ENCODE assay signal across 9 cellular contexts in the genomic region with DNA sequence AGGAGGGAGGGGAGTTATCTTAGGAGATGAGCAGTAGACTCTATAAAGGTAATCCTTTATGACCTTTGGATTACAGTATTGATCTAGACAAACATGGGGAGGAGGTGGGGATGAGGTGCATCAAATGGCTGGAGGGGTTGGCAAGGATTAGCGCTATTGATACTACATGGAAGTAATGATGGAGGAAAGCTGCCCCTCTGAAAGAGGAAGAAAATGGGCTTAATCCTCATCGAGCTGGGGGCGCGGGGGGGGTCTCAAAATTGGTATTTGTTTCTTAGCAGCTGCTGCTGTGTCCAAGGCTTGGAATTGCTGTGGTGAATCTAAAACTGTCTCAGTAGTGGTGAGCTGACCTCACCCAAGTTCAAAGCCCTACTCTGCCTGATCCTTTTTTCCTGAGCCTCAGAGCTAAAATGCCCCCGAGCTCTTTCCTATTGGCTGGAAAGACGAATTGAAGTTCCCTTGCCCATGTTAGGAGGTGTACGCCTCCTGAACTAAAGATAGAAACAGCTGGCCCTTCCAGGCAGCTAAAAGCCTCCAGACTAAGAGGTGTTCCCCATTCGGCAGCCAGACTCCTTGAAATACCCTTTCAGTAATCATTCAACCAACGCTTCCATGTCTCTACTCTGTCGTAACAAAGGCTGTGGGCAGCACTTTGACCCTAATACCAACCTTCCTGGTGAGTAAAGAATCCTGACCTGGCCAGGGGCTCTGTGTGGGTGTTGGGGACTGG. TPM values are rescaled to one million over a fixed set of nuclear protein-coding genes. Genes with fewer than 3 reads are reported as not detected.
DNase-seq lines count a peak whose midpoint lies in the region; ATAC-seq and TF ChIP-seq lines count a peak whose summit lies in the region.
"Had no signal": no experiment of that assay in that cellular context is flagged by ENCODE, and none has a peak within 500 bp of the region (broad histone marks: within the 10 kb centered on the region; RNA-seq: fewer than 3 reads in every experiment).

A gene (plus strand): TSS at position 556 of the 730 bp plus-strand sequence. CDS start 57 bp downstream, at position 613.

- in situ Hi-C loops in IMR-90 (cut with MboI; ENCODE audit: low sequenced_read_pairs) = no loop called here

- peaks cover 3% of the 10 kb centered on the region; the same call in 1 of the 2 replicates for H3K9me1 ChIP-seq in IMR-90 (ENCODE audit: insufficient read depth, low read length)

- H2BK120ac ChIP-seq in IMR-90 (ENCODE audit: low read depth, low read length) (no peak within 1 kb of the TSS), mesendoderm (ENCODE audit: low read depth, low read length) (no peak within 1 kb of the TSS)

- H3K4me2 ChIP-seq in BLaER1 treated with 17β-estradiol and CSF1 and Interleukin-3, amounts not matched to agents 10 nM and 100 nM = peak within 1 kb of the TSS in 7 of 11 experiments; percentile 26 to 74 (median 64); a peak in 14 of 22 replicates
- H3K4me2 ChIP-seq in IMR-90 (ENCODE audit: low read depth, low read length) (no peak within 1 kb of the TSS), mesendoderm (ENCODE audit: low read length) (no peak within 1 kb of the TSS)

- H3K79me1 ChIP-seq in IMR-90 (ENCODE audit: low read depth in 1 of 2, low read length in 2 of 2) (peaks cover 12 to 19% of the 10 kb centered on the region in 2 experiments), mesendoderm (ENCODE audit: low read length) (no peaks in the 10 kb centered on the region)

- H3K23ac ChIP-seq in IMR-90 (ENCODE audit: low read depth, low read length) (no peak within 1 kb of the TSS), mesendoderm (ENCODE audit: low read length) (no peak within 1 kb of the TSS)

- H3K36me3 ChIP-seq in BLaER1 treated with 17β-estradiol and CSF1 and Interleukin-3, amounts not matched to agents 10 nM and 100 nM = peaks cover 49 to 85% (median 69%) of the 10 kb centered on the region in 11 experiments
- H3K36me3 ChIP-seq in IMR-90 (ENCODE audit: control insufficient read depth, insufficient read depth, low read length) (peaks cover 29% of the 10 kb centered on the region), mesendoderm (ENCODE audit: control insufficient read depth, insufficient read depth, low read length) (peaks cover 11% of the 10 kb centered on the region)

- POLR2A ChIA-PET in IMR-90 (lab: Charles Lee; ENCODE audit: unreplicated experiment) = no interaction called here

- peak within 1 kb of the TSS; percentile 23 for H2AK9ac ChIP-seq in IMR-90 (replicated peaks; ENCODE audit: low read depth, low read length, poor library complexity)

- intact Hi-C loops in IMR-90 (cut with micrococcal nuclease) = no loop called here

- H3K14ac ChIP-seq in IMR-90 (replicated peaks; ENCODE audit: low read depth, low read length) = 0 out of 2 replicates have a peak within 1 kb of the TSS, but pooled peaks have one; percentile 17

- H3K56ac ChIP-seq in IMR-90 (ENCODE audit: extremely low read depth, insufficient read depth, low read length) = no peak within 1 kb of the TSS; the same call in 1 of the 2 replicates
- no peak within 1 kb of the TSS for H3K56ac ChIP-seq in mesendoderm (ENCODE audit: low read length)

- 100% methylated on average over 1 of the region's 10 CpGs; no CpG with 5 or more reads in 1 of the 2 experiments for WGBS in IMR-90 (ENCODE audit: extremely low coverage in 2 of 2, insufficient read length in 1 of 2), 2 experiments
- WGBS in mesendoderm (ENCODE audit: extremely low coverage, insufficient coverage, low lambda C conversion rate) = no CpG with 5 or more reads among the region's 10 CpGs

- ATAC-seq in IMR-90 (ENCODE audit: low read depth) (peak; percentile 68), HG03442 (IDR thresholded peaks at IDR 0.05; ENCODE audit: unreplicated experiment) (no peak)

- dilution Hi-C loops in IMR-90 (cut with HindIII; ENCODE audit: low sequenced_read_pairs, unreplicated experiment) = no loop called here

- CTCF ChIA-PET in IMR-90 (lab: Yijun Ruan, JAX) = interaction anchor here (0.7 kb wide), 1 partner anchor 8 kb away, joined by 3 read pairs; no protein-coding TSS in a partner anchor

- H3K4me1 ChIP-seq in BLaER1 treated with 17β-estradiol and CSF1 and Interleukin-3, amounts not matched to agents 10 nM and 100 nM = peaks cover 0 to 36% (median 25%) of the 10 kb centered on the region in 10 experiments; a peak in 14 of 20 replicates
- H3K4me1 ChIP-seq in IMR-90 (ENCODE audit: control insufficient read depth, insufficient read depth, low read length) (no peaks in the 10 kb centered on the region), mesendoderm (ENCODE audit: control insufficient read depth, low read depth, low read length) (no peaks in the 10 kb centered on the region)

- no peak for TF ChIP-seq RAD21 in IMR-90 (IDR thresholded peaks at IDR 0.05; ENCODE audit: low read length)

- no peak within 1 kb of the TSS for H2BK20ac ChIP-seq in IMR-90 (ENCODE audit: low read depth, low read length)

- H3K4ac ChIP-seq in IMR-90 (ENCODE audit: low read depth, low read length) = peak within 1 kb of the TSS; percentile 33
- H3K4ac ChIP-seq in mesendoderm (ENCODE audit: low read depth, low read length) = no peak within 1 kb of the TSS

- H2AK5ac ChIP-seq in IMR-90 (ENCODE audit: low read depth, low read length) = no peak within 1 kb of the TSS; the same call in 1 of the 2 replicates
- H2AK5ac ChIP-seq in mesendoderm (ENCODE audit: low read length) = no peak within 1 kb of the TSS

- H2AFZ ChIP-seq in IMR-90 (replicated peaks; ENCODE audit: low read length, poor library complexity) = no peak within 1 kb of the TSS

- H2BK15ac ChIP-seq in IMR-90 (ENCODE audit: low read depth, low read length) (no peak within 1 kb of the TSS), mesendoderm (replicated peaks; ENCODE audit: low read depth) (no peak within 1 kb of the TSS)

- no peak within 1 kb of the TSS for H3K4me3 ChIP-seq in BLaER1 treated with 17β-estradiol and CSF1 and Interleukin-3, amounts not matched to agents 10 nM and 100 nM
- H3K4me3 ChIP-seq in IMR-90 (ENCODE audit: insufficient read depth, low read depth, low read length) = no peak within 1 kb of the TSS
- H3K4me3 ChIP-seq in mesendoderm (ENCODE audit: low read length) = no peak within 1 kb of the TSS

- no peak for TF ChIP-seq POLR2A in IMR-90 (IDR thresholded peaks at IDR 0.05; ENCODE audit: low read depth, low read length)

- H3K27me3 ChIP-seq in BLaER1 treated with 17β-estradiol and CSF1 and Interleukin-3, amounts not matched to agents 10 nM and 100 nM = peaks cover 57 to 99% (median 94%) of the 10 kb centered on the region in 11 experiments
- no peaks in the 10 kb centered on the region for H3K27me3 ChIP-seq in IMR-90 (ENCODE audit: control insufficient read depth, insufficient read depth, low read length)
- no peaks in the 10 kb centered on the region for H3K27me3 ChIP-seq in mesendoderm (ENCODE audit: insufficient read depth, low read length, poor library complexity)

- no peak within 1 kb of the TSS for H4K5ac ChIP-seq in IMR-90 (ENCODE audit: low read depth, low read length)
- H4K5ac ChIP-seq in mesendoderm (ENCODE audit: low read length) = no peak within 1 kb of the TSS

- H4K8ac ChIP-seq in IMR-90 (ENCODE audit: low read depth in 2 of 2, low read length in 2 of 2) = 0 out of 4 replicates have a peak within 1 kb of the TSS, but pooled peaks of 1 of the 2 experiments have one; percentile 38
- no peak within 1 kb of the TSS for H4K8ac ChIP-seq in mesendoderm (ENCODE audit: low read depth, low read length)

- no TSS peak for BruUV-seq in IMR-90 (replicated peaks; lab: Mats Ljungman, UMichigan)

- DNase-seq in IMR-90 (peak; percentile 57), astrocyte of the hippocampus (ENCODE audit: low read depth, low spot score) (peak; percentile 16), mesendoderm (peak; percentile 15), dermis blood vessel endothelial cell (no peak), C1 segment of cervical spinal cord (lab: John Stamatoyannopoulos, UW) (no peak), H4 (ENCODE audit: low spot score) (no peak)
- DNase-seq: activated CD4-positive, alpha-beta T cell treated with anti-CD3 and anti-CD28 coated beads for 48 hours had no signal

- TF ChIP-seq CTCF in IMR-90 (conservative IDR thresholded peaks at IDR 0.05; ENCODE audit: low read depth, low read length) = no peak

- no peak within 1 kb of the TSS for H3K9ac ChIP-seq in BLaER1 treated with 17β-estradiol and CSF1 and Interleukin-3, amounts not matched to agents 10 nM and 100 nM
- H3K9ac ChIP-seq in IMR-90 (ENCODE audit: low read depth, low read length) = no peak within 1 kb of the TSS
- H3K9ac ChIP-seq in mesendoderm (ENCODE audit: low read length) = no peak within 1 kb of the TSS

- H2BK5ac ChIP-seq in IMR-90 (ENCODE audit: low read depth, low read length, poor library complexity, severe bottlenecking) (peak within 1 kb of the TSS; percentile 48), mesendoderm (ENCODE audit: low read length) (no peak within 1 kb of the TSS)

- H3K18ac ChIP-seq in IMR-90 (ENCODE audit: low read depth, low read length) = no peak within 1 kb of the TSS
- H3K18ac ChIP-seq in mesendoderm (ENCODE audit: low read length) = no peak within 1 kb of the TSS

- no peaks in the 10 kb centered on the region for H3K79me2 ChIP-seq in mesendoderm (ENCODE audit: control insufficient read depth, insufficient read depth, low read length)

- H3K9me3 ChIP-seq in BLaER1 treated with 17β-estradiol and CSF1 and Interleukin-3, amounts not matched to agents 10 nM and 100 nM (replicated peaks in 1 of 11) = no peaks in the 10 kb centered on the region; a peak in 1 of 22 replicates
- no peaks in the 10 kb centered on the region for H3K9me3 ChIP-seq in IMR-90 (ENCODE audit: control insufficient read depth, insufficient read depth, low read length)

- peaks cover 11 to 72% (median 63%) of the 10 kb centered on the region in 11 experiments; a peak in 21 of 22 replicates for H4K20me1 ChIP-seq in BLaER1 treated with 17β-estradiol and CSF1 and Interleukin-3, amounts not matched to agents 10 nM and 100 nM
- peaks cover 10% of the 10 kb centered on the region; the same call in 1 of the 2 replicates for H4K20me1 ChIP-seq in IMR-90 (ENCODE audit: insufficient read depth, low read length)

- peak within 1 kb of the TSS; percentile 63; the same call in 1 of the 2 replicates for H4K91ac ChIP-seq in IMR-90 (ENCODE audit: insufficient read depth, low read depth, low read length)

- H3K27ac ChIP-seq in BLaER1 treated with 17β-estradiol and CSF1 and Interleukin-3, amounts not matched to agents 10 nM and 100 nM = peak within 1 kb of the TSS in 3 of 11 experiments; percentile 10 to 44 (median 15); a peak in 4 of 22 replicates
- H3K27ac ChIP-seq in IMR-90 (ENCODE audit: insufficient read depth, low read length) = no peak within 1 kb of the TSS
- H3K27ac ChIP-seq in mesendoderm (ENCODE audit: low read depth, low read length) = no peak within 1 kb of the TSS

TF ChIP-seq in IMR-90, 13 proteins besides CTCF, POLR2A, EP300 and RAD21 (continues in another document):
- TF ChIP-seq RCOR1 (IDR thresholded peaks at IDR 0.05; ENCODE audit: insufficient replicate concordance, low read length) = no peak

RNA-seq across cellular contexts. Expression of the gene that starts here (rescaled TPM):
- total RNA-seq in IMR-90 (2012; rRNA removed) (1.7 and 3.0 TPM in 2 replicates), dermis blood vessel endothelial cell (1.3 and 2.0 TPM in 2 replicates)
- 3.0 and 3.5 TPM in 2 replicates for polyA plus RNA-seq in IMR-90 (2012; rRNA removed)
- 1.0 and 2.5 TPM in 2 replicates for polyA plus RNA-seq in IMR-90 (2012; cell fraction: cytosol; rRNA removed)
- 4.8 and 9.0 TPM in 2 replicates for polyA plus RNA-seq in IMR-90 (2012; cell fraction: nucleus; rRNA removed; ENCODE audit: low replicate concordance)
- 2.7 TPM for polyA plus RNA-seq in mesendoderm (2013, experiment 1 of 2)
- polyA plus RNA-seq in mesendoderm (2013, experiment 2 of 2) = 2.8 TPM
- total RNA-seq in H4 (2014; rRNA removed; shearing (Covaris generic)) = 1.4 TPM in 1 of 2 replicates, not detected in the other

Comparison
In these comparisons a context has a peak if more than half of its experiments do, and no peak if none do; other contexts are left out.
1. H3K4me2 ChIP-seq: peak in BLaER1 treated with 17β-estradiol and CSF1 and Interleukin-3, amounts not matched to agents 10 nM and 100 nM (7 of 11); none in IMR-90 (single experiment) and mesendoderm (single experiment).
2. DNase-seq: peak in IMR-90 (single experiment), astrocyte of the hippocampus (single experiment) and mesendoderm (single experiment); none in dermis blood vessel endothelial cell (single experiment), C1 segment of cervical spinal cord (0 of 14) and H4 (single experiment).